In genomic region chr2:154392256-154392655, GRCh38 we compare ENCODE assay signal across 17 cellular contexts.
DNase-seq lines count a peak whose midpoint lies in the region; ATAC-seq and TF ChIP-seq lines count a peak whose summit lies in the region.
"Had no signal": no experiment of that assay in that cellular context is flagged by ENCODE, and none has a peak within 500 bp of the region (broad histone marks: within the 10 kb centered on the region; RNA-seq: fewer than 3 reads in every experiment).

No MANE protein-coding gene starts in this region.

- H3F3A ChIP-seq in smooth muscle cell (ENCODE audit: low read depth): no peaks in the 10 kb centered on the region

- H2AFZ ChIP-seq in OCI-LY3 (ENCODE audit: low read depth, low read length): no peak overlapping the region
- no peak overlapping the region for H2AFZ ChIP-seq in smooth muscle cell (ENCODE audit: low read depth)

- WGBS in smooth muscle cell (ENCODE audit: low lambda C conversion rate): 100% methylated on average over 1 of the region's 1 CpG

- peaks cover 13% of the 10 kb centered on the region for H3K36me3 ChIP-seq in OCI-LY3 (replicated peaks; ENCODE audit: low read depth, low read length)
- H3K36me3 ChIP-seq in smooth muscle cell (ENCODE audit: low read depth): no peaks in the 10 kb centered on the region
- H3K36me3 ChIP-seq: BE2C had no signal

- DNase-seq in NCI-H1417 (lab: John Stamatoyannopoulos, UW) (no peak), smooth muscle cell (lab: John Stamatoyannopoulos, UW; ENCODE audit: unreplicated experiment) (no peak), middle frontal gyrus (ENCODE audit: extremely low spot score, low spot score) (no peak)
- DNase-seq in stimulated activated CD4-positive, alpha-beta T cell treated with anti-CD3 and anti-CD28 coated beads, Interleukin-2, amount 100 ng/mL, for 24 hours: no peak
- DNase-seq: activated B cell treated with CpG ODN at 0.5 μM for 24 hours; activated T-cell treated with anti-CD3 and anti-CD28 coated beads, Interleukin-2, amount 50 U/mL, for 1 hour; anterior cingulate cortex; BE2C; islet precursor cell; psoas muscle; stimulated activated CD4-positive, alpha-beta T cell treated with anti-CD3 and anti-CD28 coated beads, Interleukin-1b, Interleukin-23, amount 100 ng/mL, for 48 hours had no signal

- ATAC-seq in GM18867 (IDR thresholded peaks at IDR 0.05; ENCODE audit: unreplicated experiment) (peak; percentile 90), GM21529 (IDR thresholded peaks at IDR 0.05; ENCODE audit: unreplicated experiment) (peak; percentile 88), HG03064 (IDR thresholded peaks at IDR 0.05; ENCODE audit: low read depth, unreplicated experiment) (peak; percentile 89)
- ATAC-seq: psoas muscle; stimulated activated effector memory CD8-positive, alpha-beta T cell treated with anti-CD3 and anti-CD28 coated beads, Interleukin-12 subunit alpha, Interleukin-12 subunit beta, amount 100 ng/mL, for 72 hours had no signal

- H3K27ac ChIP-seq in OCI-LY3 (ENCODE audit: low read length): peak overlapping the region; percentile 24; the same call in 1 of the 2 replicates
- no peak overlapping the region for H3K27ac ChIP-seq in smooth muscle cell (ENCODE audit: low read depth)
- H3K27ac ChIP-seq: psoas muscle, SK-N-MC had no signal

- H3K4me2 ChIP-seq in OCI-LY3 (ENCODE audit: low read length) (peak overlapping the region; percentile 4; the same call in 1 of the 2 replicates), smooth muscle cell (no peak overlapping the region)

- no peak overlapping the region for H3K9ac ChIP-seq in OCI-LY3 (ENCODE audit: low read length)
- H3K9ac ChIP-seq in smooth muscle cell (ENCODE audit: low read depth): no peak overlapping the region

- no peak overlapping the region for H3K4me3 ChIP-seq in OCI-LY3 (ENCODE audit: low read length)
- no peak overlapping the region for H3K4me3 ChIP-seq in smooth muscle cell
- H3K4me3 ChIP-seq: psoas muscle, SK-N-MC had no signal

- H3K27me3 ChIP-seq in OCI-LY3 (ENCODE audit: low read depth, low read length): no peaks in the 10 kb centered on the region
- H3K27me3 ChIP-seq in smooth muscle cell (ENCODE audit: low read depth): no peaks in the 10 kb centered on the region
- H3K27me3 ChIP-seq: BE2C had no signal

- H3K9me3 ChIP-seq in OCI-LY3 (ENCODE audit: insufficient read depth, low read length): peaks cover 19% of the 10 kb centered on the region; the same call in 1 of the 2 replicates
- no peaks in the 10 kb centered on the region for H3K9me3 ChIP-seq in smooth muscle cell (replicated peaks; ENCODE audit: low read depth)
- H3K9me3 ChIP-seq: BE2C, psoas muscle had no signal

- H3K4me1 ChIP-seq in OCI-LY3 (ENCODE audit: low read length): peaks cover 13% of the 10 kb centered on the region
- H3K4me1 ChIP-seq in smooth muscle cell (ENCODE audit: low read depth): no peaks in the 10 kb centered on the region
- H3K4me1 ChIP-seq: BE2C, psoas muscle had no signal

- no peaks in the 10 kb centered on the region for H4K20me1 ChIP-seq in OCI-LY3 (ENCODE audit: insufficient read depth, low read length)
- H4K20me1 ChIP-seq in smooth muscle cell (ENCODE audit: low read depth): no peaks in the 10 kb centered on the region

- no peak for TF ChIP-seq CTCF in OCI-LY3 (IDR thresholded peaks at IDR 0.05; ENCODE audit: low read depth, low read length)
- no peak for TF ChIP-seq CTCF in smooth muscle cell (IDR thresholded peaks at IDR 0.05; ENCODE audit: borderline replicate concordance, insufficient read depth, poor library complexity, severe bottlenecking)

- H3K79me2 ChIP-seq in OCI-LY3 (ENCODE audit: low read length) (no peaks in the 10 kb centered on the region), smooth muscle cell (ENCODE audit: low read depth) (no peaks in the 10 kb centered on the region)
